ENCODE assay signal across 8 cellular contexts in the genomic region with DNA sequence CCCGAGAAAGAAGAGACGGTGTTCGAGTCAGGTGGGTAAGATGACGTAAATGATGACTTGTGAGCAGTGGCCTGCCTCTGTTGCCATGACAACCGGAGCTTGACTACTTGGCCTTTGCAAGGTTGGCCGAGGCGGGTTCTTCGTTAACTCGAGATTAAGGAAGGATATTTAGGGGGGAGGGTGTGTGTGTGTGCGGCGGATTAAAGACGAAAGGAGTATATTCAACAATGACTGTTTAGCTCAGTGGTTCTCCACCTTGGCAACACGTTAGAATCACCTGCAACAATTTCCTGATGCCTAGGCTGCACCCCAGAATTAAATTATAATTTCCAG. TPM values are rescaled to one million over a fixed set of nuclear protein-coding genes. Genes with fewer than 3 reads are reported as not detected.
DNase-seq lines count a peak whose midpoint lies in the region; ATAC-seq and TF ChIP-seq lines count a peak whose summit lies in the region.

No MANE protein-coding gene starts in this region.

- TF ChIP-seq CTCF in osteoblast (IDR thresholded peaks at IDR 0.05; ENCODE audit: extremely low read depth, low read depth, low read length) (no peak), testis (IDR thresholded peaks at IDR 0.05) (no peak)

- peaks cover 20% of the 10 kb centered on the region for H3K4me1 Mint-ChIP-seq in activated naive CD8-positive, alpha-beta T cell treated with anti-CD3 and anti-CD28 coated beads for 36 hours

- no peaks in the 10 kb centered on the region for H3K9me3 ChIP-seq in osteoblast (ENCODE audit: low read depth, low read length)
- no peaks in the 10 kb centered on the region for H3K9me3 ChIP-seq in testis

- peak overlapping the region; percentile 85 for H3K4me3 ChIP-seq in osteoblast (ENCODE audit: insufficient read depth, low read length)
- peak overlapping the region; percentile 80 to 91 for H3K4me3 ChIP-seq in testis

- H3K4me3 Mint-ChIP-seq in activated naive CD8-positive, alpha-beta T cell treated with anti-CD3 and anti-CD28 coated beads for 36 hours, result peak overlapping the region; percentile 88

- H3K36me3 Mint-ChIP-seq in activated naive CD8-positive, alpha-beta T cell treated with anti-CD3 and anti-CD28 coated beads for 36 hours, result peaks cover 6% of the 10 kb centered on the region

- ATAC-seq in GM19035 (IDR thresholded peaks at IDR 0.05; ENCODE audit: unreplicated experiment) (peak; percentile 56), Right ventricle myocardium inferior (peak; percentile 9)

- H3K4me1 ChIP-seq in osteoblast (ENCODE audit: insufficient read depth, low read length), result peaks cover 5% of the 10 kb centered on the region
- peaks cover 4% of the 10 kb centered on the region for H3K4me1 ChIP-seq in testis

- H3K36me3 ChIP-seq in osteoblast (ENCODE audit: insufficient read depth, low read length) (no peaks in the 10 kb centered on the region), testis (ENCODE audit: low read depth, missing control alignments) (no peaks in the 10 kb centered on the region)

- peaks cover 31% of the 10 kb centered on the region for H3K79me2 ChIP-seq in osteoblast (ENCODE audit: insufficient read depth, low read length)

- DNase-seq in AG08396 (ENCODE audit: low spot score), result peak; percentile 70
- peak; percentile 29 for DNase-seq in HuH-7 (ENCODE audit: low spot score)
- DNase-seq in SHP77 treated with DMSO at 0.1 percent for 48 hours (lab: John Stamatoyannopoulos, UW), result peak; percentile 67
- DNase-seq in activated naive CD8-positive, alpha-beta T cell treated with anti-CD3 and anti-CD28 coated beads for 36 hours, result peak; percentile 79
- DNase-seq in Right ventricle myocardium inferior (ENCODE audit: missing footprints), result peak; percentile 79
- peak; percentile 90 for DNase-seq in osteoblast (ENCODE audit: insufficient read length, low spot score, missing footprints)
- peak; percentile 89 for DNase-seq in testis

- H3K27me3 Mint-ChIP-seq in activated naive CD8-positive, alpha-beta T cell treated with anti-CD3 and anti-CD28 coated beads for 36 hours, result no peaks in the 10 kb centered on the region

- H3K4me2 ChIP-seq in osteoblast (ENCODE audit: insufficient read depth, low read length), result peak overlapping the region; percentile 97

- H2AFZ ChIP-seq in osteoblast (ENCODE audit: low read length), result peak overlapping the region; percentile 89

- peak overlapping the region; percentile 95 for H3K27ac ChIP-seq in osteoblast (ENCODE audit: low read depth, low read length)
- H3K27ac ChIP-seq in testis, result peak overlapping the region; percentile 96 to 97

- no peak for TF ChIP-seq POLR2A in testis (IDR thresholded peaks at IDR 0.05)

- H3K27ac Mint-ChIP-seq in activated naive CD8-positive, alpha-beta T cell treated with anti-CD3 and anti-CD28 coated beads for 36 hours, result peak overlapping the region; percentile 99

- no peaks in the 10 kb centered on the region for H3K9me3 Mint-ChIP-seq in activated naive CD8-positive, alpha-beta T cell treated with anti-CD3 and anti-CD28 coated beads for 36 hours

- H4K20me1 ChIP-seq in osteoblast (ENCODE audit: insufficient read depth, low read length), result peaks cover 5% of the 10 kb centered on the region

- H3K27me3 ChIP-seq in osteoblast (ENCODE audit: insufficient read depth, low read length) (no peaks in the 10 kb centered on the region), testis (no peaks in the 10 kb centered on the region)

- 1 to 2% methylated on average over 13 of the region's 13 CpGs for WGBS in testis, 2 donors

- intact Hi-C loops in Right ventricle myocardium inferior (cut with DNase I) (loop anchor here (5.0 kb wide), 2 partner anchors 69 to 134 kb away; a partner anchor contains a TSS), testis (cut with DNase I; ENCODE audit: low total_unique reads) (no loop called here)

RNA-seq across cellular contexts. Expression of a gene that starts 0.4 kb away (rescaled TPM):
- total RNA-seq in activated naive CD8-positive, alpha-beta T cell treated with anti-CD3 and anti-CD28 coated beads for 36 hours, result 10 to 100 TPM; 15.7 to 17.4 TPM
- total RNA-seq in Right ventricle myocardium inferior, result 12.3 TPM
- total RNA-seq in osteoblast, result 8.0 and 8.5 TPM in 2 replicates
- total RNA-seq in testis, result 10 to 100 TPM; 16.4 to 20.1 TPM
- 21.1 TPM for polyA plus RNA-seq in testis (ENCODE audit: insufficient read depth, low read depth, low replicate concordance)

RNA-seq across cellular contexts. Expression of a gene that starts 41.4 kb away (rescaled TPM):
- total RNA-seq in activated naive CD8-positive, alpha-beta T cell treated with anti-CD3 and anti-CD28 coated beads for 36 hours, result 1 to 10 TPM; 4.3 to 5.1 TPM
- total RNA-seq in Right ventricle myocardium inferior (2.1 TPM), osteoblast (1.4 and 2.1 TPM in 2 replicates), testis (10 to 100 TPM; 22.3 to 23.9 TPM)
- polyA plus RNA-seq in testis (ENCODE audit: insufficient read depth, low read depth, low replicate concordance), result 13.6 TPM

Comparison
In these comparisons a context has a peak if more than half of its experiments do, and no peak if none do; other contexts are left out.
1. Peak in every context shown above with its lines: DNase-seq, ATAC-seq, H3K4me3 ChIP-seq and H3K27ac ChIP-seq.
2. DNase-seq: peak in every context shown above with its lines; median percentile 90 in osteoblast; 89 in testis; 79 in activated naive CD8-positive, alpha-beta T cell treated with anti-CD3 and anti-CD28 coated beads for 36 hours; 79 in Right ventricle myocardium inferior; 70 in AG08396; 67 in SHP77 treated with DMSO at 0.1 percent for 48 hours; 29 in HuH-7.